Comparison of ENCODE assay signal across 1 cellular context in genomic region chr20:8360035-8360434, GRCh38.
TF ChIP-seq lines count a peak whose summit lies in the region.

No MANE protein-coding gene starts in this region.

TF ChIP-seq in WTC11, 78 proteins besides CTCF, POLR2A, EP300 and RAD21 (continued from another document):
- TF ChIP-seq PREB (CRISPR knock-in tag; IDR thresholded peaks at IDR 0.05; ENCODE audit: borderline replicate concordance): no peak
- TF ChIP-seq, protein P1, sequence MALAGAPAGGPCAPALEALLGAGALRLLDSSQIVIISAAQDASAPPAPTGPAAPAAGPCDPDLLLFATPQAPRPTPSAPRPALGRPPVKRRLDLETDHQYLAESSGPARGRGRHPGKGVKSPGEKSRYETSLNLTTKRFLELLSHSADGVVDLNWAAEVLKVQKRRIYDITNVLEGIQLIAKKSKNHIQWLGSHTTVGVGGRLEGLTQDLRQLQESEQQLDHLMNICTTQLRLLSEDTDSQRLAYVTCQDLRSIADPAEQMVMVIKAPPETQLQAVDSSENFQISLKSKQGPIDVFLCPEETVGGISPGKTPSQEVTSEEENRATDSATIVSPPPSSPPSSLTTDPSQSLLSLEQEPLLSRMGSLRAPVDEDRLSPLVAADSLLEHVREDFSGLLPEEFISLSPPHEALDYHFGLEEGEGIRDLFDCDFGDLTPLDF (CRISPR knock-in tag; IDR thresholded peaks at IDR 0.05): no peak
- TF ChIP-seq, protein P2, sequence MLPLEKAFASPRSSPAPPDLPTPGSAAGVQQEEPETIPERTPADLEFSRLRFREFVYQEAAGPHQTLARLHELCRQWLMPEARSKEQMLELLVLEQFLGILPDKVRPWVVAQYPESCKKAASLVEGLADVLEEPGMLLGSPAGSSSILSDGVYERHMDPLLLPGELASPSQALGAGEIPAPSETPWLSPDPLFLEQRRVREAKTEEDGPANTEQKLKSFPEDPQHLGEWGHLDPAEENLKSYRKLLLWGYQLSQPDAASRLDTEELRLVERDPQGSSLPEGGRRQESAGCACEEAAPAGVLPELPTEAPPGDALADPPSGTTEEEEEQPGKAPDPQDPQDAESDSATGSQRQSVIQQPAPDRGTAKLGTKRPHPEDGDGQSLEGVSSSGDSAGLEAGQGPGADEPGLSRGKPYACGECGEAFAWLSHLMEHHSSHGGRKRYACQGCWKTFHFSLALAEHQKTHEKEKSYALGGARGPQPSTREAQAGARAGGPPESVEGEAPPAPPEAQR (CRISPR knock-in tag; IDR thresholded peaks at IDR 0.05): no peak
- TF ChIP-seq FOXJ3 (CRISPR knock-in tag; IDR thresholded peaks at IDR 0.05; ENCODE audit: borderline replicate concordance): no peak
- no peak for TF ChIP-seq OVOL2 (CRISPR knock-in tag; IDR thresholded peaks at IDR 0.05; ENCODE audit: borderline replicate concordance)
- TF ChIP-seq, protein P3, sequence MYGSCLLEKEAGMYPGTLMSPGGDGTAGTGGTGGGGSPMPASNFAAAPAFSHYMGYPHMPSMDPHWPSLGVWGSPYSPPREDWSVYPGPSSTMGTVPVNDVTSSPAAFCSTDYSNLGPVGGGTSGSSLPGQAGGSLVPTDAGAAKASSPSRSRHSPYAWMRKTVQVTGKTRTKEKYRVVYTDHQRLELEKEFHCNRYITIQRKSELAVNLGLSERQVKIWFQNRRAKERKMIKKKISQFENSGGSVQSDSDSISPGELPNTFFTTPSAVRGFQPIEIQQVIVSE (CRISPR knock-in tag; IDR thresholded peaks at IDR 0.05; ENCODE audit: borderline replicate concordance): no peak
- TF ChIP-seq TP53 (CRISPR knock-in tag; IDR thresholded peaks at IDR 0.05): no peak
TF ChIP-seq in WTC11: peak in this region for 0.
